Comparison of ENCODE assay signal across 17 cellular contexts in the genomic region with DNA sequence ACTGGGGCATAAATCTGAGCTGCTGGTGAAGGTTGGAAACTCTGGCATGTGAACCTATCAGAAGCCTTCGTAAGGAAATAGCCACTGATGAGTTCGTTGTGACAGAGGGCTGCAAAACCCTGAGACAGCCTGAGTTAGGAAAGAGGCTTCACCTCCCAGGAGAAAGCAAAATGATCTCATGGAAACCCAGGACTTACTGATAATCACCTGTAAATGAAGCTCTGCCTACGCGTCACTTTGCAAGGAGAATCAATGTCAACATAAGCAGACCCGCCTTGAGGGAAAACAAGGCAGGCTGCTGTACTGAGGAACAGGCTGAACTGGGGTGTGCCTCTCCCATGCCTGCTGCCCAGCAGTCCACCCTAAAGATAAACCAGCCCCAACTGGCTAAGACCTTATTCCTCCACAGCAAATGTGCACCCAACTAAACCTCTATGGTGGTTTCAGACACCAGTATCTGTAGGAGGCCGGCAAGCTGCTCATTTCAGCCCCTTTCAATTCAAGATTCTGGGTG. TPM values are rescaled to one million over a fixed set of nuclear protein-coding genes. Genes with fewer than 3 reads are reported as not detected.
DNase-seq lines count a peak whose midpoint lies in the region; ATAC-seq and TF ChIP-seq lines count a peak whose summit lies in the region.
"Had no signal": no experiment of that assay in that cellular context is flagged by ENCODE, and none has a peak within 500 bp of the region (broad histone marks: within the 10 kb centered on the region; RNA-seq: fewer than 3 reads in every experiment).

No MANE protein-coding gene starts in this region.

- H3K9me3 ChIP-seq in lower lobe of right lung (no peaks in the 10 kb centered on the region), smooth muscle cell (replicated peaks; ENCODE audit: low read depth) (no peaks in the 10 kb centered on the region), right cardiac atrium (ENCODE audit: control insufficient read depth, low read length) (no peaks in the 10 kb centered on the region)
- H3K9me3 ChIP-seq: testis had no signal

- H3K4me3 ChIP-seq in epithelial cell of esophagus (ENCODE audit: low read length): no peak overlapping the region
- no peak overlapping the region for H3K4me3 ChIP-seq in lower lobe of right lung
- no peak overlapping the region for H3K4me3 ChIP-seq in smooth muscle cell
- no peak overlapping the region for H3K4me3 ChIP-seq in right cardiac atrium (ENCODE audit: low read length)
- H3K4me3 ChIP-seq: testis had no signal

- H3F3A ChIP-seq in smooth muscle cell (ENCODE audit: low read depth): no peaks in the 10 kb centered on the region

- DNase-seq in HFFc6 (no peak), epithelial cell of esophagus (ENCODE audit: low read depth) (peak; percentile 69), lower lobe of right lung (no peak), smooth muscle cell (lab: John Stamatoyannopoulos, UW; ENCODE audit: unreplicated experiment) (no peak), right cardiac atrium (no peak), NCI-H146 (lab: John Stamatoyannopoulos, UW) (no peak)
- DNase-seq in stimulated activated CD4-positive, alpha-beta T cell treated with anti-CD3 and anti-CD28 coated beads, Interleukin-2, amount 100 ng/mL, for 24 hours: no peak
- DNase-seq: activated CD4-positive, alpha-beta T cell treated with anti-CD3 and anti-CD28 coated beads, Interleukin-2, amount 50 U/mL, for 1 hour; activated CD8-positive, alpha-beta memory T cell treated with anti-CD3 and anti-CD28 coated beads, Interleukin-2, amount 50 U/mL, for 4 hours; central memory CD4-positive, alpha-beta T cell; NCI-H1417; NCI-H526 treated with DMSO at 0.1 percent for 48 hours; stimulated activated CD4-positive, alpha-beta T cell treated with anti-CD3 and anti-CD28 coated beads, Interleukin-12 subunit alpha, Interleukin-12 subunit beta, amount 100 ng/mL, for 4 hours; testis had no signal

- TF ChIP-seq CTCF in HFFc6 (IDR thresholded peaks at IDR 0.05) (no peak), epithelial cell of esophagus (IDR thresholded peaks at IDR 0.05; ENCODE audit: insufficient read depth, low read depth, low read length, missing control alignments) (no peak), lower lobe of right lung (IDR thresholded peaks at IDR 0.05) (no peak), smooth muscle cell (IDR thresholded peaks at IDR 0.05; ENCODE audit: borderline replicate concordance, insufficient read depth, poor library complexity, severe bottlenecking) (no peak)

- WGBS in smooth muscle cell (ENCODE audit: low lambda C conversion rate): 70% methylated on average over 6 of the region's 6 CpGs
- WGBS in right cardiac atrium: 85% methylated on average over 6 of the region's 6 CpGs

- H3K36me3 ChIP-seq in lower lobe of right lung (no peaks in the 10 kb centered on the region), smooth muscle cell (ENCODE audit: low read depth) (no peaks in the 10 kb centered on the region)

- H3K4me1 ChIP-seq in lower lobe of right lung: peaks cover 20% of the 10 kb centered on the region
- H3K4me1 ChIP-seq in smooth muscle cell (ENCODE audit: low read depth): peaks cover 2% of the 10 kb centered on the region
- H3K4me1 ChIP-seq in right cardiac atrium (ENCODE audit: control insufficient read depth, insufficient read depth, low read length): no peaks in the 10 kb centered on the region
- H3K4me1 ChIP-seq: testis had no signal

- no peaks in the 10 kb centered on the region; the same call in 1 of the 2 replicates for H3K27me3 Mint-ChIP-seq in HFFc6 (ENCODE audit: insufficient read depth)

- H3K9me3 Mint-ChIP-seq in HFFc6: no peaks in the 10 kb centered on the region; the same call in 1 of the 2 replicates

- peaks cover 18% of the 10 kb centered on the region for H3K4me1 Mint-ChIP-seq in HFFc6 (ENCODE audit: low read depth)

- H3K79me2 ChIP-seq in smooth muscle cell (ENCODE audit: low read depth): no peaks in the 10 kb centered on the region

- intact Hi-C loops in lower lobe of right lung (cut with DNase I): no loop called here
- intact Hi-C loops in right cardiac atrium (cut with DNase I): no loop called here

- H3K4me2 ChIP-seq in smooth muscle cell: peak overlapping the region; percentile 40

- H3K27ac ChIP-seq in lower lobe of right lung (peak overlapping the region; percentile 64), smooth muscle cell (ENCODE audit: low read depth) (peak overlapping the region; percentile 79), right cardiac atrium (ENCODE audit: low read length) (no peak overlapping the region)

- H3K27me3 ChIP-seq in lower lobe of right lung (ENCODE audit: low read depth) (no peaks in the 10 kb centered on the region), smooth muscle cell (ENCODE audit: low read depth) (no peaks in the 10 kb centered on the region), right cardiac atrium (ENCODE audit: control insufficient read depth, insufficient read depth) (no peaks in the 10 kb centered on the region)
- H3K27me3 ChIP-seq: testis had no signal

- peak overlapping the region; percentile 48 for H3K27ac Mint-ChIP-seq in HFFc6

- H3K9ac ChIP-seq in smooth muscle cell (ENCODE audit: low read depth): peak overlapping the region; percentile 26

- ATAC-seq in lower lobe of right lung (no peak), right cardiac atrium (no peak), GM21825 (IDR thresholded peaks at IDR 0.05; ENCODE audit: unreplicated experiment) (no peak)
- ATAC-seq: Right ventricle myocardium inferior had no signal

- no peaks in the 10 kb centered on the region for H4K20me1 ChIP-seq in smooth muscle cell (ENCODE audit: low read depth)

- no peak overlapping the region for H2AFZ ChIP-seq in smooth muscle cell (ENCODE audit: low read depth)

- H3K36me3 Mint-ChIP-seq in HFFc6 (ENCODE audit: low read depth): peaks cover 4% of the 10 kb centered on the region; the same call in 1 of the 2 replicates

- no peak overlapping the region for H3K4me3 Mint-ChIP-seq in HFFc6

RNA-seq across cellular contexts. Expression of a gene that starts 46.8 kb away (rescaled TPM):
- 1 to 10 TPM in 2 of 6 experiments, under 1 TPM in 4; 0.62 to 1.8 (median 0.73) TPM for total RNA-seq in HFFc6 (2021; fragmentation: NEBNext Ultra II Directional; extraction: Animal tissue kit (Norgen Biotek cat#: 25700))
- total RNA-seq in lower lobe of right lung (19.3 TPM), smooth muscle cell (3.3 and 10.0 TPM in 2 replicates), right cardiac atrium (1 to 10 TPM; 4.4 to 6.5 (median 5.6) TPM)
- polyA plus RNA-seq in smooth muscle cell (3.2 and 4.4 TPM in 2 replicates), right cardiac atrium (2.2 TPM)
- polyA plus RNA-seq: neural cell had no signal
